In the genomic region with DNA sequence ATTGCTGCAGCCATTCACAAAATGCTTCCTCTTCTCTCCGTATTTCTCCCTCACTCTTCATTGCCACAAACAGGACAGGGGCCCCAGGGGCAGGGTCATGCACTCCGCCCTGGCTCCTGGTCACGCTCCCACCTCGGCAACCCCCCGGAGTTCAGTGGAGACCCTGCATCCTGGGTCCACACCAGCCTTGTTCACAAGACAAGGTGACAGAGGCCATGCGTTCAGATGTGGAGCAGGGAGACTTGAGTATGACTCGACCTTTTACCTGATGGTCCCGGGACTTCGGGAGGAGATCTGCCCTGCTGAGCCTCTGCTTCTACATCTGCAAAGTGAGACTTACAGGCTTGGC, we compare ENCODE assay signal across 11 cellular contexts. TPM values are rescaled to one million over a fixed set of nuclear protein-coding genes. Genes with fewer than 3 reads are reported as not detected.
DNase-seq lines count a peak whose midpoint lies in the region; ATAC-seq and TF ChIP-seq lines count a peak whose summit lies in the region.
"Had no signal": no experiment of that assay in that cellular context is flagged by ENCODE, and none has a peak within 500 bp of the region (broad histone marks: within the 10 kb centered on the region; RNA-seq: fewer than 3 reads in every experiment).

No MANE protein-coding gene starts in this region.

- peaks cover 2 to 4% of the 10 kb centered on the region in 2 donors for H3K9me3 ChIP-seq in breast epithelium
- peaks cover 4% of the 10 kb centered on the region for H3K9me3 ChIP-seq in WERI-Rb-1 (ENCODE audit: severe bottlenecking)
- H3K9me3 ChIP-seq in testis = no peaks in the 10 kb centered on the region

- peaks cover 32% of the 10 kb centered on the region for H3K27me3 Mint-ChIP-seq in MCF 10A (ENCODE audit: insufficient read depth, unreplicated experiment)

- POLR2A ChIA-PET in MCF 10A (lab: Yijun Ruan, JAX) = no interaction called here

- H3K4me3 ChIP-seq in breast epithelium (peak overlapping the region in 2 of 3 donors; percentile 6 to 59), WERI-Rb-1 (ENCODE audit: low read depth, low read length) (peak overlapping the region; percentile 39), testis (peak overlapping the region; percentile 25 to 53)

- no peak for TF ChIP-seq POLR2A in breast epithelium (IDR thresholded peaks at IDR 0.05)
- TF ChIP-seq POLR2A in testis (IDR thresholded peaks at IDR 0.05) = no peak

- ATAC-seq in HG03139 (IDR thresholded peaks at IDR 0.05; ENCODE audit: unreplicated experiment) = no peak

- H3K4me1 ChIP-seq in breast epithelium (peaks cover 0 to 8% of the 10 kb centered on the region in 2 donors), testis (peaks cover 10% of the 10 kb centered on the region)

- H3K36me3 ChIP-seq in breast epithelium = no peaks in the 10 kb centered on the region
- no peaks in the 10 kb centered on the region for H3K36me3 ChIP-seq in WERI-Rb-1
- H3K36me3 ChIP-seq in testis (ENCODE audit: low read depth, missing control alignments) = no peaks in the 10 kb centered on the region

- no peaks in the 10 kb centered on the region for H3K36me3 Mint-ChIP-seq in MCF 10A (ENCODE audit: insufficient read depth, unreplicated experiment)
- H3K36me3 Mint-ChIP-seq: activated naive CD4-positive, alpha-beta T cell treated with anti-CD3 and anti-CD28 coated beads, Interleukin-2, amount 10 ng/mL, durations not matched to agents 7 days and 5 days had no signal

- CTCF ChIA-PET in MCF 10A (lab: Yijun Ruan, JAX) = interaction anchor here (0.6 to 5.1 kb wide), 14 partner anchors 9 to 664 kb away, joined by 3 to 52 read pairs (median 5); no protein-coding TSS in a partner anchor

- DNase-seq in breast epithelium (ENCODE audit: low spot score in 2 of 2) (no peak), MCF 10A (ENCODE audit: unreplicated experiment) (no peak), WERI-Rb-1 (no peak), iPS-NIHi7 (ENCODE audit: extremely low spot score) (peak; percentile 29), testis (no peak), NCI-H1436 (lab: John Stamatoyannopoulos, UW) (no peak), NCI-H1436 treated with DMSO at 0.1 percent for 48 hours (lab: John Stamatoyannopoulos, UW) (no peak)

- peaks cover 7% of the 10 kb centered on the region for H3K9me3 Mint-ChIP-seq in MCF 10A (ENCODE audit: unreplicated experiment)
- H3K9me3 Mint-ChIP-seq: activated naive CD4-positive, alpha-beta T cell treated with anti-CD3 and anti-CD28 coated beads, Interleukin-2, amount 10 ng/mL, durations not matched to agents 7 days and 5 days had no signal

- H3K27ac Mint-ChIP-seq in MCF 10A (ENCODE audit: low read depth, unreplicated experiment) = no peak overlapping the region
- H3K27ac Mint-ChIP-seq: activated naive CD4-positive, alpha-beta T cell treated with anti-CD3 and anti-CD28 coated beads, Interleukin-2, amount 10 ng/mL, durations not matched to agents 7 days and 5 days had no signal

- H3K4me1 Mint-ChIP-seq in MCF 10A (ENCODE audit: insufficient read depth, unreplicated experiment) = no peaks in the 10 kb centered on the region

- H3K27ac ChIP-seq in breast epithelium (no peak overlapping the region), WERI-Rb-1 (no peak overlapping the region), testis (no peak overlapping the region)

- no peak overlapping the region for H3K4me3 Mint-ChIP-seq in MCF 10A (ENCODE audit: unreplicated experiment)

- 35 to 41% methylated on average over 9 of the region's 9 CpGs for WGBS in testis, 2 donors

- no TSS peak for BruUV-seq in MCF 10A (replicated peaks; lab: Mats Ljungman, UMichigan)

- no peaks in the 10 kb centered on the region for H3K27me3 ChIP-seq in breast epithelium
- no peaks in the 10 kb centered on the region for H3K27me3 ChIP-seq in WERI-Rb-1 (ENCODE audit: insufficient read depth, low read depth, severe bottlenecking)
- no peaks in the 10 kb centered on the region for H3K27me3 ChIP-seq in testis

- no peak for TF ChIP-seq CTCF in breast epithelium (IDR thresholded peaks at IDR 0.05)
- TF ChIP-seq CTCF in MCF 10A (IDR thresholded peaks at IDR 0.05; ENCODE audit: unreplicated experiment) = no peak
- TF ChIP-seq CTCF in WERI-Rb-1 (IDR thresholded peaks at IDR 0.05; ENCODE audit: low read depth, low read length) = no peak
- TF ChIP-seq CTCF in testis (IDR thresholded peaks at IDR 0.05) = no peak

- intact Hi-C loops in breast epithelium (cut with DNase I; ENCODE audit: low total_unique reads) = no loop called here
- intact Hi-C loops in MCF 10A (cut with micrococcal nuclease) = loop anchor here (1.0 to 2.0 kb wide), 5 partner anchors 92 to 582 kb away; no protein-coding TSS in a partner anchor
- intact Hi-C loops in testis (cut with DNase I; ENCODE audit: low total_unique reads) = loop anchor here (5.0 kb wide), 1 partner anchor 522 kb away; no protein-coding TSS in a partner anchor

RNA-seq across cellular contexts. Expression of gene ANKRD60, which starts 49.4 kb away (rescaled TPM):
- not detected for total RNA-seq in breast epithelium
- total RNA-seq in MCF 10A (2022) = not detected in 2 replicates
- 1 to 10 TPM; 3.0 to 8.0 TPM for total RNA-seq in testis
- polyA plus RNA-seq in testis (ENCODE audit: insufficient read depth, low read depth, low replicate concordance) = 7.7 TPM
- total RNA-seq: mucosa of gallbladder; T-helper 2 cell treated with Interferon-gamma antibody and Interleukin-4, amounts not matched to agents 100 ng/mL and 5 ng/mL, for 36 hours had no signal
